In the genomic region with DNA sequence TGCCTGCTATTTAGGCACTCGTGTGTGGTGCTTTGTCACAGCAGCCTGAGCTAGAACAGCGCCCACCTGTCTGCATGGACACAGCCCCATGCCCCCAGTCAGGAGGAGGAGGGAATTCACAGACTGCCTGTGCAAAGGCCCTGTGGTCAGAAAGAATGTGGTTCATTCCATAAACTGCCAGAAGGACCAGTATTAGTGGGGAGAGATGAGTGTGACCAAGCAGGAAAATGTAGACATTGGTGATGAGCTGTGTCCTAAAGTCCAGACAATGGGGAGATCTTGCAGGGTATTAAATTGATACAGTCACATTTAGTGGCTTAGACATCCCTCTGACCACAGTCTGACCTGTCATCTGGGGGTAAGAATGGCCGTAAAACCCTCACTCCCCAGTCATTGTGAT, we compare ENCODE assay signal across 1 cellular context.
TF ChIP-seq lines count a peak whose summit lies in the region.

No MANE protein-coding gene starts in this region.

TF ChIP-seq in K562, 482 proteins besides CTCF, POLR2A, EP300 and RAD21:
- TF ChIP-seq ZNF644 (tag; IDR thresholded peaks at IDR 0.05; ENCODE audit: low read depth) = no peak
- TF ChIP-seq SMARCA5 (IDR thresholded peaks at IDR 0.05) = peak; percentile 95
- TF ChIP-seq KDM1A (IDR thresholded peaks at IDR 0.05) = peak; percentile 83 to 90
- TF ChIP-seq PHF20 (IDR thresholded peaks at IDR 0.05; ENCODE audit: partially characterized antibody) = peak; percentile 24
- TF ChIP-seq CBX1 (IDR thresholded peaks at IDR 0.05; ENCODE audit: low read depth) = peak; percentile 47; the same call in 1 of the 2 replicates
- 0 out of 2 replicates have a peak, but pooled peaks have one; percentile 64 for TF ChIP-seq HDGF (IDR thresholded peaks at IDR 0.05)
- TF ChIP-seq RBM25 (IDR thresholded peaks at IDR 0.05; ENCODE audit: low read depth, low read length, severe bottlenecking) = peak; percentile 99
- TF ChIP-seq, protein P1, sequence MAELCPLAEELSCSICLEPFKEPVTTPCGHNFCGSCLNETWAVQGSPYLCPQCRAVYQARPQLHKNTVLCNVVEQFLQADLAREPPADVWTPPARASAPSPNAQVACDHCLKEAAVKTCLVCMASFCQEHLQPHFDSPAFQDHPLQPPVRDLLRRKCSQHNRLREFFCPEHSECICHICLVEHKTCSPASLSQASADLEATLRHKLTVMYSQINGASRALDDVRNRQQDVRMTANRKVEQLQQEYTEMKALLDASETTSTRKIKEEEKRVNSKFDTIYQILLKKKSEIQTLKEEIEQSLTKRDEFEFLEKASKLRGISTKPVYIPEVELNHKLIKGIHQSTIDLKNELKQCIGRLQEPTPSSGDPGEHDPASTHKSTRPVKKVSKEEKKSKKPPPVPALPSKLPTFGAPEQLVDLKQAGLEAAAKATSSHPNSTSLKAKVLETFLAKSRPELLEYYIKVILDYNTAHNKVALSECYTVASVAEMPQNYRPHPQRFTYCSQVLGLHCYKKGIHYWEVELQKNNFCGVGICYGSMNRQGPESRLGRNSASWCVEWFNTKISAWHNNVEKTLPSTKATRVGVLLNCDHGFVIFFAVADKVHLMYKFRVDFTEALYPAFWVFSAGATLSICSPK (IDR thresholded peaks at IDR 0.05; ENCODE audit: borderline replicate concordance) = no peak
- peak; percentile 97 for TF ChIP-seq BCOR (IDR thresholded peaks at IDR 0.05)
- TF ChIP-seq, protein P2, sequence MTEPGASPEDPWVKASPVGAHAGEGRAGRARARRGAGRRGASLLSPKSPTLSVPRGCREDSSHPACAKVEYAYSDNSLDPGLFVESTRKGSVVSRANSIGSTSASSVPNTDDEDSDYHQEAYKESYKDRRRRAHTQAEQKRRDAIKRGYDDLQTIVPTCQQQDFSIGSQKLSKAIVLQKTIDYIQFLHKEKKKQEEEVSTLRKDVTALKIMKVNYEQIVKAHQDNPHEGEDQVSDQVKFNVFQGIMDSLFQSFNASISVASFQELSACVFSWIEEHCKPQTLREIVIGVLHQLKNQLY (CRISPR knock-in tag; conservative IDR thresholded peaks at IDR 0.05) = no peak
- peak in 1 of 2 experiments; percentile 63; a peak in 1 of 3 replicates for TF ChIP-seq CBX3 (IDR thresholded peaks at IDR 0.05; ENCODE audit: borderline replicate concordance in 1 of 2, low read length in 2 of 2)
- TF ChIP-seq HDAC2 (IDR thresholded peaks at IDR 0.05) = peak; percentile 80; the same call in 1 of the 2 replicates
- peak in 1 of 2 experiments; percentile 80; a peak in 2 of 4 replicates for TF ChIP-seq RCOR1 (IDR thresholded peaks at IDR 0.05; ENCODE audit: borderline replicate concordance in 1 of 2, low read depth in 2 of 2, low read length in 2 of 2)
- no peak for TF ChIP-seq BRD4 (IDR thresholded peaks at IDR 0.05)
